9 cellular contexts compared by ENCODE assay signal in genomic region chr1:39406533-39407478, GRCh38.
A peak's percentile ranks its signal among the peaks of the same experiment; 100 is the strongest.
DNase-seq lines count a peak whose midpoint lies in the region; ATAC-seq and TF ChIP-seq lines count a peak whose summit lies in the region.
"Had no signal": no experiment of that assay in that cellular context is flagged by ENCODE, and none has a peak within 500 bp of the region (broad histone marks: within the 10 kb centered on the region; RNA-seq: fewer than 3 reads in every experiment).

No MANE protein-coding gene starts in this region.

- no peak for TF ChIP-seq CTCF in psoas muscle (IDR thresholded peaks at IDR 0.05)

- peaks cover 0 to 2% of the 10 kb centered on the region in 2 donors for H3K36me3 ChIP-seq in psoas muscle (ENCODE audit: insufficient read depth in 1 of 2, low read depth in 1 of 2)

- peak overlapping the region; percentile 87 for H3K27ac ChIP-seq in psoas muscle

- peaks cover 48% of the 10 kb centered on the region for H3K4me1 ChIP-seq in psoas muscle

- no peak for ATAC-seq in psoas muscle

- peak; percentile 63 for DNase-seq in GM04503 (ENCODE audit: low read depth)
- DNase-seq in SW480 (ENCODE audit: low spot score): peak; percentile 22
- peak; percentile 77 for DNase-seq in fibroblast of gingiva (ENCODE audit: low read depth)
- DNase-seq in psoas muscle: no peak
- DNase-seq in hippocampal formation (lab: John Stamatoyannopoulos, UW): no peak
- DNase-seq in posterior cingulate gyrus: no peak
- no peak for DNase-seq in activated effector memory CD4-positive, alpha-beta T cell treated with Interleukin-2 at 50 U/mL for 16 hours
- no peak for DNase-seq in stimulated activated CD4-positive, alpha-beta T cell treated with anti-CD3 and anti-CD28 coated beads, Interleukin-15, amount 100 ng/mL, for 24 hours
- DNase-seq: SIG-M5 had no signal

- H3K4me3 ChIP-seq in psoas muscle: peak overlapping the region; percentile 84

- intact Hi-C loops in psoas muscle (cut with DNase I): no loop called here
- intact Hi-C loops in posterior cingulate gyrus (cut with DNase I): loop anchor here (10.0 kb wide), 1 partner anchor 302 kb away; no protein-coding TSS in a partner anchor

- H3K9me3 ChIP-seq in psoas muscle: no peaks in the 10 kb centered on the region

- no peaks in the 10 kb centered on the region for H3K27me3 ChIP-seq in psoas muscle (ENCODE audit: insufficient read depth in 3 of 3, low read length in 2 of 3)

- 72 to 88% (median 73%) methylated on average over 7 of the region's 7 CpGs for WGBS in psoas muscle, 3 donors

Comparison
In these comparisons a context has a peak if more than half of its experiments do, and no peak if none do; other contexts are left out.
1. DNase-seq: peak in GM04503 (single experiment), SW480 (single experiment) and fibroblast of gingiva (single experiment); none in psoas muscle (0 of 2), hippocampal formation (0 of 2), posterior cingulate gyrus (0 of 10), activated effector memory CD4-positive, alpha-beta T cell treated with Interleukin-2 at 50 U/mL for 16 hours (single experiment) and stimulated activated CD4-positive, alpha-beta T cell treated with anti-CD3 and anti-CD28 coated beads, Interleukin-15, amount 100 ng/mL, for 24 hours (single experiment).